In the genomic region with DNA sequence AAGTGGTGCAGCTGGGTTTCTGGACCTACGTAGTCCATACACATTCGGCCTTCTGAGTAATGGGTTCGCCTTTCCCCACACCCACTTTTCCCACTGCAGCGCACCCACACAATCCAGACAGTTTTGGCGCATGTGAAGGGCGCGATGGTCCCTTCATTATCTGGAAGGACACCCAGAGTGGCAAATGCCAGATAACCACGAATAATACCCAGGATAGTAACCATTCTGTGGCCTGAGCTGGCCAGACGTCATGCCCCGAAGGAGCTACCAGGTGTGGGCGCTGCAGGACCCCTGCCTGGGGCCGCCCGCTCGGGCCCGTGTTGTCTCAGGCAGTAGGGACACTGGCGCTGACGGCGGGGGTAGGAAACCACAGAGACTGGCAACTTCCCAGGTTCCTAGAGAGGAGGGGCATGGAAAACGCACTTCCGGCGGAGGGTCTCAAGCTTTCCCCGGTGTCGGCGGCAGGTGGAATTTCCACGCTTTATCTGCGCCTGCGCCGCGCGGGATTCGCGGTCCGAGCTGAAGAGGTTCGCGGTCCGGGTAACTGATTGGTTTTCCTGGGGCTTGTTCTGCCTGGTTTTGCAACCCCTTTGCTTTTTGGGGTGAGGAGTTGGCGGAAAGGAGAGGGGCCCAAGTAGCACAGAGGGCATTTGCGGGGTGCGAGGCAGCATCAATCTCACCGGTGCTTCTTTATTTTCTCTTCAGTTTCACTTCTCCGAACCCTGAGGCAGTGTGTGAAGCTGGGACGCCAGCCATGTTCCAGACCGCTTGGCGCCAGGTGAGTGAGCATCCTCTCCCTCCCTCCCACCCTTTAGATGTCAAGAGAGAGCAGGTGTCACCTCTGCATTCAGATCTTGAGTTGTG, we compare ENCODE assay signal across 8 cellular contexts. TPM values are rescaled to one million over a fixed set of nuclear protein-coding genes. Genes with fewer than 3 reads are reported as not detected.
DNase-seq lines count a peak whose midpoint lies in the region; FAIRE-seq and TF ChIP-seq lines count a peak whose summit lies in the region.

A gene (plus strand): TSS at position 441 of the 864 bp plus-strand sequence. CDS start 314 bp downstream, at position 755.

- H3K36me3 ChIP-seq in H7 (replicated peaks; ENCODE audit: control insufficient read depth, insufficient read depth, low read length): peaks cover 1% of the 10 kb centered on the region; the same call in 1 of the 2 replicates
- H3K36me3 ChIP-seq in astrocyte (ENCODE audit: insufficient read depth, low read length): no peaks in the 10 kb centered on the region

- peaks cover 17% of the 10 kb centered on the region for H3K27me3 Mint-ChIP-seq in T-helper 1 cell treated with Interleukin-12 subunit alpha and Interleukin-12 subunit beta and Interleukin-4 antibody, amounts not matched to agents 30 μg/mL and 1 μg/mL, for 36 hours (ENCODE audit: low read depth)
- no peaks in the 10 kb centered on the region for H3K27me3 Mint-ChIP-seq in astrocyte (ENCODE audit: low read depth, unreplicated experiment)

- H3K4me3 Mint-ChIP-seq in T-helper 1 cell treated with Interleukin-12 subunit alpha and Interleukin-12 subunit beta and Interleukin-4 antibody, amounts not matched to agents 30 μg/mL and 1 μg/mL, for 36 hours: peak within 1 kb of the TSS; percentile 89
- peak within 1 kb of the TSS; percentile 92 for H3K4me3 Mint-ChIP-seq in astrocyte (ENCODE audit: unreplicated experiment)

- peaks cover 18% of the 10 kb centered on the region for H3K36me3 Mint-ChIP-seq in T-helper 1 cell treated with Interleukin-12 subunit alpha and Interleukin-12 subunit beta and Interleukin-4 antibody, amounts not matched to agents 30 μg/mL and 1 μg/mL, for 36 hours (ENCODE audit: low read depth)
- H3K36me3 Mint-ChIP-seq in astrocyte (ENCODE audit: low read depth, unreplicated experiment): peaks cover 3% of the 10 kb centered on the region

- peaks cover 20% of the 10 kb centered on the region for H3K4me1 Mint-ChIP-seq in T-helper 1 cell treated with Interleukin-12 subunit alpha and Interleukin-12 subunit beta and Interleukin-4 antibody, amounts not matched to agents 30 μg/mL and 1 μg/mL, for 36 hours (ENCODE audit: low read depth)
- H3K4me1 Mint-ChIP-seq in astrocyte (ENCODE audit: low read depth, unreplicated experiment): peaks cover 8% of the 10 kb centered on the region

- H3K27ac Mint-ChIP-seq in T-helper 1 cell treated with Interleukin-12 subunit alpha and Interleukin-12 subunit beta and Interleukin-4 antibody, amounts not matched to agents 30 μg/mL and 1 μg/mL, for 36 hours: peak within 1 kb of the TSS; percentile 77
- peak within 1 kb of the TSS; percentile 48 for H3K27ac Mint-ChIP-seq in astrocyte (ENCODE audit: unreplicated experiment)

- FAIRE-seq in astrocyte (lab: Jason Lieb, UNC): no peak

- no peaks in the 10 kb centered on the region for H3K9me3 Mint-ChIP-seq in T-helper 1 cell treated with Interleukin-12 subunit alpha and Interleukin-12 subunit beta and Interleukin-4 antibody, amounts not matched to agents 30 μg/mL and 1 μg/mL, for 36 hours
- no peaks in the 10 kb centered on the region for H3K9me3 Mint-ChIP-seq in astrocyte (ENCODE audit: unreplicated experiment)

- peak; percentile 18 for TF ChIP-seq CTCF in astrocyte (IDR thresholded peaks at IDR 0.05; ENCODE audit: insufficient read depth, low read depth, low read length)

- H3K4me3 ChIP-seq in H7 (ENCODE audit: insufficient read depth, low read depth, low read length) (peak within 1 kb of the TSS; percentile 70), astrocyte (ENCODE audit: insufficient read depth, low read depth, low read length) (peak within 1 kb of the TSS; percentile 76)

- DNase-seq in ELR (ENCODE audit: low read depth) (peak; percentile 79), H7 (peak; percentile 92), NCI-H1092 treated with DMSO at 0.1 percent for 48 hours (lab: John Stamatoyannopoulos, UW) (peak; percentile 89), astrocyte (ENCODE audit: low read depth) (peak; percentile 48), hypothalamus (lab: John Stamatoyannopoulos, UW) (peak in 50 of 51 donors; percentile 30 to 84 (median 69)), renal cortical epithelial cell (ENCODE audit: low read depth) (peak; percentile 73), HCEC 1CT (no peak)

- peaks cover 19% of the 10 kb centered on the region for H3K4me1 ChIP-seq in astrocyte (ENCODE audit: insufficient read depth, low read length)

- no peaks in the 10 kb centered on the region for H4K20me1 ChIP-seq in astrocyte (ENCODE audit: insufficient read depth, low read length)

- no peaks in the 10 kb centered on the region for H3K79me2 ChIP-seq in astrocyte (ENCODE audit: insufficient read depth, low read length)

- peak within 1 kb of the TSS; percentile 78 for H2AFZ ChIP-seq in astrocyte (ENCODE audit: low read depth, low read length)

- H3K4me2 ChIP-seq in astrocyte (ENCODE audit: low read length): peak within 1 kb of the TSS; percentile 96

- H3K9ac ChIP-seq in astrocyte (ENCODE audit: low read length): peak within 1 kb of the TSS; percentile 78

- peak within 1 kb of the TSS; percentile 73 for H3K27ac ChIP-seq in astrocyte (ENCODE audit: low read depth, low read length)

- H3K9me3 ChIP-seq in astrocyte (ENCODE audit: insufficient read depth, low read depth, low read length): no peaks in the 10 kb centered on the region

- H3K27me3 ChIP-seq in H7 (ENCODE audit: control insufficient read depth, insufficient read depth, low read length) (no peaks in the 10 kb centered on the region), astrocyte (ENCODE audit: insufficient read depth, low read length) (no peaks in the 10 kb centered on the region)

RNA-seq across cellular contexts. Expression of the gene that starts here (rescaled TPM):
- total RNA-seq in H7 (2014; rRNA removed; shearing (Covaris generic)): 5.6 and 8.8 TPM in 2 replicates
- total RNA-seq in astrocyte (2.9 and 4.2 TPM in 2 replicates), renal cortical epithelial cell (3.3 and 5.8 TPM in 2 replicates)
